In the genomic region with DNA sequence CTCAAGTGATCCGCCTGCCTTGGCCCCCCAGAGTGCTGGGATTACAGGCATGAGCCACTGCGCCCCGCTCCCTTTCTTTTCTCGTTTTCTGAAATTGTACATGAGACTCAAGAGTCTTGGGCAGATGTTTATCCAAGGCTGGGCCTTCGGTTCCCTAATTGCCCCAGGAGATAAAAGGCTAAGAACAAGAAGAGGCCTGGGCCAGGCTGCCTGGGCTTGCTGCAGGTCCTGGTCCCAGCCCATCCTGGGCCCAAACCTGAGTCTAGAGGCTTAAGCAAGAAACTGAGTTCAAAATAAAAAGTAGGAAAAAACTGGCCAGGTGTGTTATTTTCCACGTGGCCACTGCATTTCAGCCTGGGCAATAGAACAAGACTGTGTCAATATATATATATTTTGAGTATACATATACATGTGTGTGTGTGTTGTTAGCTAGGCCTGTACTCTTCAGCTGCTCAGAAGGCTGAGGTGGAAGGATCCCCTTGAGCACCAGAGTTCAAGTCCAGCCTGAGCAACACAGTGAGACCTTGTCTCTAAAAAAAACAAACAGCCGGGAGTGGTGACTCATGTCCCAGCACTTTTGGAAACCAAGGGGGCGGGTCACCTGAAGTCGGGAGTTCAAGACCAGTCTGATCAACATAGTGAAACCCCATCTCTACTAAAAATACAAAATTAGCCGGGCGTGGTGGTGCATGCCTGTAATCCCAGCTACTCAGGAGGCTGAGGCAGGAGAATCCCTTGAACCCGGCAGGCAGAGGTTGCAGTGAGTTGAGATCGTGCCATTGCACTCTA, we compare ENCODE assay signal across 33 cellular contexts. TPM values are rescaled to one million over a fixed set of nuclear protein-coding genes. Genes with fewer than 3 reads are reported as not detected.
DNase-seq lines count a peak whose midpoint lies in the region; ATAC-seq, FAIRE-seq and TF ChIP-seq lines count a peak whose summit lies in the region.
"Had no signal": no experiment of that assay in that cellular context is flagged by ENCODE, and none has a peak within 500 bp of the region (broad histone marks: within the 10 kb centered on the region; RNA-seq: fewer than 3 reads in every experiment).

No MANE protein-coding gene starts in this region.

- H3K4ac ChIP-seq in IMR-90 (ENCODE audit: low read depth, low read length), result no peak overlapping the region

- H4K8ac ChIP-seq in IMR-90 (ENCODE audit: low read depth in 2 of 2, low read length in 2 of 2), result no peak overlapping the region

- H4K20me1 ChIP-seq in IMR-90 (ENCODE audit: insufficient read depth, low read length) (no peaks in the 10 kb centered on the region), K562 (replicated peaks; ENCODE audit: control insufficient read depth, insufficient read depth, low read length) (no peaks in the 10 kb centered on the region)

- H2BK5ac ChIP-seq in IMR-90 (ENCODE audit: low read depth, low read length, poor library complexity, severe bottlenecking), result no peak overlapping the region

- H3K56ac ChIP-seq in IMR-90 (ENCODE audit: extremely low read depth, insufficient read depth, low read length), result no peak overlapping the region

- H3K27me3 Mint-ChIP-seq in activated CD4-positive, alpha-beta T cell treated with anti-CD3 and anti-CD28 coated beads for 36 hours, result no peaks in the 10 kb centered on the region
- no peaks in the 10 kb centered on the region for H3K27me3 Mint-ChIP-seq in CD8-positive, alpha-beta T cell (ENCODE audit: low read depth)

- H2BK120ac ChIP-seq in IMR-90 (ENCODE audit: low read depth, low read length), result no peak overlapping the region

- FAIRE-seq in K562 (lab: Jason Lieb, UNC), result no peak
- FAIRE-seq: islet of Langerhans, RCC 7860 had no signal

- H4K91ac ChIP-seq in IMR-90 (ENCODE audit: insufficient read depth, low read depth, low read length), result no peak overlapping the region

- H2BK20ac ChIP-seq in IMR-90 (ENCODE audit: low read depth, low read length), result no peak overlapping the region

- TF ChIP-seq POLR2A in IMR-90 (IDR thresholded peaks at IDR 0.05; ENCODE audit: low read depth, low read length), result no peak
- no peak for TF ChIP-seq POLR2A in K562 (conservative IDR thresholded peaks at IDR 0.05)

- no peak for ATAC-seq in activated CD4-positive, alpha-beta T cell treated with anti-CD3 and anti-CD28 coated beads for 36 hours
- peak; percentile 35 for ATAC-seq in IMR-90 (ENCODE audit: low read depth)
- ATAC-seq in K562, result peak; percentile 59
- peak; percentile 46 for ATAC-seq in mucosa of descending colon
- ATAC-seq in CD8-positive, alpha-beta T cell, result no peak
- ATAC-seq: right cardiac atrium; stimulated activated naive CD8-positive, alpha-beta T cell treated with anti-CD3 and anti-CD28 coated beads, Interleukin-15, amount 100 ng/mL, for 72 hours had no signal

- no peak overlapping the region for H4K5ac ChIP-seq in IMR-90 (ENCODE audit: low read depth, low read length)

- H3K79me2 ChIP-seq in K562 (ENCODE audit: control insufficient read depth, insufficient read depth, low read length), result no peaks in the 10 kb centered on the region

- dilution Hi-C loops in IMR-90 (cut with HindIII; ENCODE audit: low sequenced_read_pairs, unreplicated experiment), result no loop called here

- 93% methylated on average over 3 of the region's 13 CpGs; no CpG with 5 or more reads in 1 of the 2 experiments for WGBS in IMR-90 (ENCODE audit: extremely low coverage in 2 of 2, insufficient read length in 1 of 2), 2 experiments
- WGBS in K562 (ENCODE audit: insufficient coverage, low coverage, missing lambda C conversion rate), result 31% methylated on average over 6 of the region's 13 CpGs

- H3K27ac ChIP-seq in IMR-90 (ENCODE audit: insufficient read depth, low read length), result no peak overlapping the region
- H3K27ac ChIP-seq in K562 (ENCODE audit: extremely low read depth, low read depth, low read length), result no peak overlapping the region
- no peak overlapping the region for H3K27ac ChIP-seq in CD8-positive, alpha-beta T cell (ENCODE audit: low read depth, low read length)
- H3K27ac ChIP-seq: colonic mucosa, SJSA1, spleen, uterus had no signal

- no peak overlapping the region for H3K23ac ChIP-seq in IMR-90 (ENCODE audit: low read depth, low read length)

- H3K9me3 ChIP-seq in IMR-90 (ENCODE audit: control insufficient read depth, insufficient read depth, low read length) (no peaks in the 10 kb centered on the region), K562 (replicated peaks; ENCODE audit: control insufficient read depth, insufficient read depth, low read depth, low read length) (no peaks in the 10 kb centered on the region), mucosa of descending colon (no peaks in the 10 kb centered on the region)
- no peaks in the 10 kb centered on the region for H3K9me3 ChIP-seq in CD8-positive, alpha-beta T cell (ENCODE audit: low read length)
- H3K9me3 ChIP-seq: colonic mucosa, SJSA1, spleen, uterus had no signal

- H3K36me3 ChIP-seq in IMR-90 (ENCODE audit: control insufficient read depth, insufficient read depth, low read length), result no peaks in the 10 kb centered on the region
- no peaks in the 10 kb centered on the region for H3K36me3 ChIP-seq in K562 (ENCODE audit: control insufficient read depth, insufficient read depth, low read length)
- no peaks in the 10 kb centered on the region for H3K36me3 ChIP-seq in mucosa of descending colon (ENCODE audit: low read depth)
- no peaks in the 10 kb centered on the region for H3K36me3 ChIP-seq in CD8-positive, alpha-beta T cell (ENCODE audit: insufficient read depth, low read length)
- H3K36me3 ChIP-seq: colonic mucosa, SJSA1, spleen, uterus had no signal

- no peak for TF ChIP-seq EP300 in K562 (IDR thresholded peaks at IDR 0.05; ENCODE audit: low read length)

- H3K9me1 ChIP-seq in IMR-90 (ENCODE audit: insufficient read depth, low read length) (no peaks in the 10 kb centered on the region), K562 (ENCODE audit: control insufficient read depth, insufficient read depth, low read length) (no peaks in the 10 kb centered on the region)

- H3K4me3 ChIP-seq in IMR-90 (ENCODE audit: insufficient read depth, low read depth, low read length) (no peak overlapping the region), K562 (no peak overlapping the region), mucosa of descending colon (no peak overlapping the region)
- H3K4me3 ChIP-seq in CD8-positive, alpha-beta T cell (ENCODE audit: low read depth, low read length), result no peak overlapping the region
- H3K4me3 ChIP-seq: colonic mucosa, SJSA1, spleen, uterus had no signal

- H3K27ac Mint-ChIP-seq in activated CD4-positive, alpha-beta T cell treated with anti-CD3 and anti-CD28 coated beads for 36 hours, result no peak overlapping the region
- H3K27ac Mint-ChIP-seq in CD8-positive, alpha-beta T cell, result no peak overlapping the region
- H3K27ac Mint-ChIP-seq: activated B cell treated with CpG ODN at 0.5 μM for 24 hours; activated naive CD8-positive, alpha-beta T cell treated with anti-CD3 and anti-CD28 coated beads for 36 hours; activated T-cell treated with anti-CD3 and anti-CD28 coated beads, Interleukin-2, amount 50 U/mL, for 24 hours; B cell; CD8-positive, alpha-beta memory T cell; stimulated activated naive CD8-positive, alpha-beta T cell treated with anti-CD3 and anti-CD28 coated beads, Interleukin-15, amount 100 ng/mL, for 72 hours had no signal

- TF ChIP-seq CTCF in IMR-90 (conservative IDR thresholded peaks at IDR 0.05; ENCODE audit: low read depth, low read length) (no peak), K562 (IDR thresholded peaks at IDR 0.05 in 2 of 3, conservative IDR thresholded peaks at IDR 0.05 in 1 of 3; ENCODE audit: insufficient read depth in 2 of 3, low read depth in 1 of 3, low read length in 3 of 3) (no peak), mucosa of descending colon (IDR thresholded peaks at IDR 0.05) (no peak)
- no peak for TF ChIP-seq CTCF in CD8-positive, alpha-beta T cell (IDR thresholded peaks at IDR 0.05)

- H2AK5ac ChIP-seq in IMR-90 (ENCODE audit: low read depth, low read length), result no peak overlapping the region

- H3K4me3 Mint-ChIP-seq in activated CD4-positive, alpha-beta T cell treated with anti-CD3 and anti-CD28 coated beads for 36 hours, result no peak overlapping the region
- no peak overlapping the region for H3K4me3 Mint-ChIP-seq in CD8-positive, alpha-beta T cell
- H3K4me3 Mint-ChIP-seq: activated B cell treated with CpG ODN at 0.5 μM for 24 hours; activated naive CD8-positive, alpha-beta T cell treated with anti-CD3 and anti-CD28 coated beads for 36 hours; activated T-cell treated with anti-CD3 and anti-CD28 coated beads, Interleukin-2, amount 50 U/mL, for 24 hours; B cell; CD8-positive, alpha-beta memory T cell; stimulated activated naive CD8-positive, alpha-beta T cell treated with anti-CD3 and anti-CD28 coated beads, Interleukin-15, amount 100 ng/mL, for 72 hours had no signal

- DNase-seq in activated CD4-positive, alpha-beta T cell treated with anti-CD3 and anti-CD28 coated beads for 36 hours, result peak; percentile 33
- no peak for DNase-seq in activated CD4-positive, alpha-beta T cell treated with anti-CD3 and anti-CD28 coated beads, Interleukin-2, amount 50 U/mL, for 1 hour
- DNase-seq in IMR-90, result no peak
- DNase-seq in K562 (ENCODE audit: extremely low read depth in 1 of 4, low spot score in 3 of 4), result peak in 1 of 4 experiments; percentile 45
- DNase-seq in mucosa of descending colon, result no peak
- DNase-seq in GDM1 (lab: John Stamatoyannopoulos, UW), result no peak
- no peak for DNase-seq in NCI-H2196 treated with DMSO at 0.1 percent for 48 hours (lab: John Stamatoyannopoulos, UW; ENCODE audit: unreplicated experiment)
- no peak for DNase-seq in CD8-positive, alpha-beta T cell
- DNase-seq: activated B cell treated with CpG ODN at 0.5 μM for 24 hours; activated effector memory CD4-positive, alpha-beta T cell treated with anti-CD3 and anti-CD28 coated beads, Interleukin-2, amount 50 U/mL, for 16 hours; activated naive CD8-positive, alpha-beta T cell treated with anti-CD3 and anti-CD28 coated beads for 36 hours; activated T-cell treated with anti-CD3 and anti-CD28 coated beads, Interleukin-2, amount 50 U/mL, for 24 hours; aorta; CD8-positive, alpha-beta memory T cell; colonic mucosa; effector CD4-positive, alpha-beta T cell; glutamatergic neuron; GOT3; NCI-H1092; NCI-H187; NCI-H82; spleen; stimulated activated naive CD8-positive, alpha-beta T cell treated with anti-CD3 and anti-CD28 coated beads, Interleukin-15, amount 100 ng/mL, for 72 hours; T1000; uterus had no signal

- H3K4me1 ChIP-seq in IMR-90 (ENCODE audit: control insufficient read depth, insufficient read depth, low read length) (no peaks in the 10 kb centered on the region), K562 (replicated peaks in 1 of 2; ENCODE audit: control insufficient read depth in 2 of 2, insufficient read depth in 2 of 2, low read length in 2 of 2) (peaks cover 13 to 16% of the 10 kb centered on the region in 2 experiments; a peak in 4 of 5 replicates), mucosa of descending colon (ENCODE audit: low read depth) (peaks cover 4% of the 10 kb centered on the region)
- H3K4me1 ChIP-seq in CD8-positive, alpha-beta T cell (ENCODE audit: insufficient read depth, low read length), result no peaks in the 10 kb centered on the region
- H3K4me1 ChIP-seq: colonic mucosa, uterus had no signal

- CTCF ChIA-PET in activated CD4-positive, alpha-beta T cell treated with anti-CD3 and anti-CD28 coated beads for 36 hours (lab: Charles Lee), result no interaction called here
- CTCF ChIA-PET in IMR-90 (lab: Yijun Ruan, JAX) (no interaction called here), K562 (lab: Yijun Ruan, JAX; ENCODE audit: low intra/inter-chr PET ratio) (no interaction called here)
- CTCF ChIA-PET in CD8-positive, alpha-beta T cell (lab: Charles Lee), result interaction anchor here (1.1 kb wide), 1 partner anchor 12 kb away, joined by 3 read pairs; no protein-coding TSS in a partner anchor

- BruUV-seq in IMR-90 (replicated peaks; lab: Mats Ljungman, UMichigan), result no TSS peak
- BruUV-seq in K562 (replicated peaks; lab: Mats Ljungman, UMichigan), result no TSS peak

- no peak overlapping the region for H2BK15ac ChIP-seq in IMR-90 (ENCODE audit: low read depth, low read length)

- H3K4me2 ChIP-seq in IMR-90 (ENCODE audit: low read depth, low read length) (no peak overlapping the region), K562 (ENCODE audit: insufficient read depth, low read length) (no peak overlapping the region)

- no peak overlapping the region for H2AK9ac ChIP-seq in IMR-90 (replicated peaks; ENCODE audit: low read depth, low read length, poor library complexity)

- H2AFZ ChIP-seq in IMR-90 (replicated peaks; ENCODE audit: low read length, poor library complexity) (no peak overlapping the region), K562 (ENCODE audit: low read depth, low read length) (no peak overlapping the region)

- H3K36me3 Mint-ChIP-seq in activated CD4-positive, alpha-beta T cell treated with anti-CD3 and anti-CD28 coated beads for 36 hours (ENCODE audit: low read depth), result no peaks in the 10 kb centered on the region
- no peaks in the 10 kb centered on the region for H3K36me3 Mint-ChIP-seq in CD8-positive, alpha-beta T cell
- H3K36me3 Mint-ChIP-seq: activated naive CD8-positive, alpha-beta T cell treated with anti-CD3 and anti-CD28 coated beads for 36 hours; CD8-positive, alpha-beta memory T cell had no signal

- H3K9ac ChIP-seq in IMR-90 (ENCODE audit: low read depth, low read length), result no peak overlapping the region
- no peak overlapping the region for H3K9ac ChIP-seq in K562 (ENCODE audit: insufficient read depth in 1 of 2, low read depth in 2 of 2, low read length in 2 of 2)

- H3K9me3 Mint-ChIP-seq in activated CD4-positive, alpha-beta T cell treated with anti-CD3 and anti-CD28 coated beads for 36 hours (ENCODE audit: low read depth), result no peaks in the 10 kb centered on the region
- no peaks in the 10 kb centered on the region for H3K9me3 Mint-ChIP-seq in CD8-positive, alpha-beta T cell
- H3K9me3 Mint-ChIP-seq: activated B cell treated with CpG ODN at 0.5 μM for 24 hours; activated naive CD8-positive, alpha-beta T cell treated with anti-CD3 and anti-CD28 coated beads for 36 hours; activated T-cell treated with anti-CD3 and anti-CD28 coated beads, Interleukin-2, amount 50 U/mL, for 24 hours; stimulated activated naive CD8-positive, alpha-beta T cell treated with anti-CD3 and anti-CD28 coated beads, Interleukin-15, amount 100 ng/mL, for 72 hours had no signal

- H3K27me3 ChIP-seq in IMR-90 (ENCODE audit: control insufficient read depth, insufficient read depth, low read length) (peaks cover 21% of the 10 kb centered on the region), K562 (ENCODE audit: control insufficient read depth in 2 of 2, insufficient read depth in 2 of 2, low read length in 2 of 2) (no peaks in the 10 kb centered on the region)
- no peaks in the 10 kb centered on the region for H3K27me3 ChIP-seq in CD8-positive, alpha-beta T cell (ENCODE audit: insufficient read depth, low read length)
- H3K27me3 ChIP-seq: colonic mucosa, uterus had no signal

- no peak overlapping the region for H3K14ac ChIP-seq in IMR-90 (replicated peaks; ENCODE audit: low read depth, low read length)

- in situ Hi-C loops in IMR-90 (cut with MboI; ENCODE audit: low sequenced_read_pairs), result no loop called here
- in situ Hi-C loops in K562 (cut with MboI), result no loop called here

- H3K18ac ChIP-seq in IMR-90 (ENCODE audit: low read depth, low read length), result no peak overlapping the region

- no peaks in the 10 kb centered on the region for H3K79me1 ChIP-seq in IMR-90 (ENCODE audit: low read depth in 1 of 2, low read length in 2 of 2)

- POLR2A ChIA-PET in activated CD4-positive, alpha-beta T cell treated with anti-CD3 and anti-CD28 coated beads for 36 hours (lab: Charles Lee), result no interaction called here
- POLR2A ChIA-PET in IMR-90 (lab: Charles Lee; ENCODE audit: unreplicated experiment) (no interaction called here), K562 (lab: Yijun Ruan, JAX) (no interaction called here)
- POLR2A ChIA-PET in CD8-positive, alpha-beta T cell (lab: Charles Lee), result no interaction called here

- TF ChIP-seq RAD21 in IMR-90 (IDR thresholded peaks at IDR 0.05; ENCODE audit: low read length), result no peak
- TF ChIP-seq RAD21 in K562 (CRISPR knock-in tag; conservative IDR thresholded peaks at IDR 0.05 in 1 of 2, IDR thresholded peaks at IDR 0.05 in 1 of 2), result no peak

- intact Hi-C loops in activated CD4-positive, alpha-beta T cell treated with anti-CD3 and anti-CD28 coated beads for 36 hours (cut with DNase I, micrococcal nuclease), result no loop called here
- intact Hi-C loops in IMR-90 (cut with micrococcal nuclease) (no loop called here), K562 (cut with micrococcal nuclease) (no loop called here), mucosa of descending colon (cut with DNase I, micrococcal nuclease) (no loop called here)
- intact Hi-C loops in CD8-positive, alpha-beta T cell (cut with DNase I, micrococcal nuclease), result loop anchor here in 1 of 2 experiments (10.0 kb wide), 1 partner anchor 414 kb away; the partner anchor contains the start of genes SMG6 and SRR

- H3K4me1 Mint-ChIP-seq in activated CD4-positive, alpha-beta T cell treated with anti-CD3 and anti-CD28 coated beads for 36 hours, result peaks cover 15% of the 10 kb centered on the region
- H3K4me1 Mint-ChIP-seq in CD8-positive, alpha-beta T cell (ENCODE audit: low read depth), result no peaks in the 10 kb centered on the region
- H3K4me1 Mint-ChIP-seq: activated B cell treated with CpG ODN at 0.5 μM for 24 hours; B cell; CD8-positive, alpha-beta memory T cell had no signal

RNA-seq across cellular contexts. Expression of gene CLUH, which starts 6.8 kb away (rescaled TPM):
- 100 to 1,000 TPM; 107 to 123 TPM for total RNA-seq in activated CD4-positive, alpha-beta T cell treated with anti-CD3 and anti-CD28 coated beads for 36 hours
- 12.5 and 12.9 TPM in 2 replicates for total RNA-seq in IMR-90 (2012; rRNA removed)
- 42.0 and 51.0 TPM in 2 replicates for polyA plus RNA-seq in IMR-90 (2012; rRNA removed)
- polyA plus RNA-seq in IMR-90 (2012; cell fraction: cytosol; rRNA removed), result 16.6 and 23.3 TPM in 2 replicates
- 134 and 376 TPM in 2 replicates for polyA plus RNA-seq in IMR-90 (2012; cell fraction: nucleus; rRNA removed; ENCODE audit: low replicate concordance)
- total RNA-seq in K562 (2011; cell fraction: chromatin; rRNA removed; ENCODE audit: low replicate concordance), result 95.4 and 344 TPM in 2 replicates
- 211 and 238 TPM in 2 replicates for total RNA-seq in K562 (2011; cell fraction: nucleolus; rRNA removed)
- total RNA-seq in K562 (2011; cell fraction: nucleoplasm; rRNA removed), result 98.1 and 116 TPM in 2 replicates
- 63.0 and 94.0 TPM in 2 replicates for total RNA-seq in K562 (2014; rRNA removed)
- total RNA-seq in K562 (2014; rRNA removed; fragmentation: Illumina TruSeq; extraction: Trizol), result 13.7 and 21.2 TPM in 2 replicates
- total RNA-seq in K562 (2015; rRNA removed; fragmentation: Illumina TruSeq; extraction: Trizol), result 33.2 and 34.8 TPM in 2 replicates
- 126 and 140 TPM in 2 replicates for total RNA-seq in K562 (2021)
- 15.3 and 40.1 TPM in 2 replicates for polyA plus RNA-seq in K562 (2011; rRNA removed)
- polyA plus RNA-seq in K562 (2011; cell fraction: cytosol; rRNA removed), result 15.5 and 39.0 TPM in 2 replicates
- 204 and 334 TPM in 2 replicates for polyA plus RNA-seq in K562 (2011; cell fraction: nucleus; rRNA removed)
- 52.7 and 74.7 TPM in 2 replicates for polyA plus RNA-seq in K562 (2012)
- polyA plus RNA-seq in K562 (2014; fragmentation: Illumina TruSeq; extraction: Trizol), result 71.2 and 88.2 TPM in 2 replicates
- under 1 TPM; 0.21 to 0.25 TPM for polyA plus RNA-seq in K562 (2014; fragmentation: Nextera tagmentation; extraction: Ambion mirVana)
- 72.8 and 73.4 TPM in 2 replicates for polyA plus RNA-seq in K562 (2014; rRNA removed)
- 12.6 and 14.7 TPM in 2 replicates for polyA minus RNA-seq in K562 (2011; rRNA and poly(A)+ RNA removed)
- 49.7 and 59.2 TPM in 2 replicates for polyA minus RNA-seq in K562 (2011; cell fraction: cytosol; rRNA and poly(A)+ RNA removed)
- polyA minus RNA-seq in K562 (2011; cell fraction: nucleus; rRNA and poly(A)+ RNA removed), result 57.4 and 59.4 TPM in 2 replicates
- total RNA-seq in mucosa of descending colon, result 100 to 1,000 TPM; 120 to 149 (median 145) TPM
- 10 to 100 TPM; 50.8 to 51.1 TPM for total RNA-seq in CD8-positive, alpha-beta T cell

RNA-seq across cellular contexts. Expression of gene CCDC92B, which starts 31.1 kb away (rescaled TPM):
- not detected for total RNA-seq in activated CD4-positive, alpha-beta T cell treated with anti-CD3 and anti-CD28 coated beads for 36 hours
- total RNA-seq in IMR-90 (2012; rRNA removed) (not detected in 2 replicates), K562 (2014; rRNA removed) (not detected in 2 replicates), K562 (2014; rRNA removed; fragmentation: Illumina TruSeq; extraction: Trizol) (not detected in 2 replicates), K562 (2015; rRNA removed; fragmentation: Illumina TruSeq; extraction: Trizol) (not detected in 2 replicates), K562 (2021) (not detected in 2 replicates), mucosa of descending colon (1 to 10 TPM; 1.3 to 2.2 (median 2.2) TPM)
- polyA plus RNA-seq in IMR-90 (2012; rRNA removed) (not detected in 2 replicates), K562 (2011; rRNA removed) (not detected in 2 replicates), K562 (2014; fragmentation: Illumina TruSeq; extraction: Trizol) (not detected in 2 replicates), K562 (2014; fragmentation: Nextera tagmentation; extraction: Ambion mirVana) (not detected), K562 (2014; rRNA removed) (not detected in 2 replicates)
- not detected in 2 replicates for polyA plus RNA-seq in IMR-90 (2012; cell fraction: cytosol; rRNA removed)
- 0.02 TPM in 1 of 2 replicates, not detected in the other for polyA plus RNA-seq in IMR-90 (2012; cell fraction: nucleus; rRNA removed; ENCODE audit: low replicate concordance)
- total RNA-seq in K562 (2011; cell fraction: chromatin; rRNA removed; ENCODE audit: low replicate concordance), result not detected in 2 replicates
- 0.13 TPM in 1 of 2 replicates, not detected in the other for total RNA-seq in K562 (2011; cell fraction: nucleolus; rRNA removed)
- total RNA-seq in K562 (2011; cell fraction: nucleoplasm; rRNA removed), result not detected in 2 replicates
- not detected in 2 replicates for polyA plus RNA-seq in K562 (2011; cell fraction: cytosol; rRNA removed)
- not detected in 2 replicates for polyA plus RNA-seq in K562 (2011; cell fraction: nucleus; rRNA removed)
- polyA plus RNA-seq in K562 (2012), result not detected in 2 replicates
- polyA minus RNA-seq in K562 (2011; rRNA and poly(A)+ RNA removed), result not detected in 2 replicates
- not detected in 2 replicates for polyA minus RNA-seq in K562 (2011; cell fraction: cytosol; rRNA and poly(A)+ RNA removed)
- not detected in 2 replicates for polyA minus RNA-seq in K562 (2011; cell fraction: nucleus; rRNA and poly(A)+ RNA removed)
- under 1 TPM in 1 of 2 experiments, not detected in 1; 0.08 TPM for total RNA-seq in CD8-positive, alpha-beta T cell
- total RNA-seq: activated B cell treated with CpG ODN at 0.5 μM for 24 hours; activated naive CD8-positive, alpha-beta T cell treated with anti-CD3 and anti-CD28 coated beads for 36 hours; B cell; fibroblast of villous mesenchyme; liver; NCI-H460; SJSA1 had no signal
- polyA plus RNA-seq: aorta; CD8-positive, alpha-beta memory T cell; liver had no signal

Comparison
In these comparisons a context has a peak if more than half of its experiments do, and no peak if none do; other contexts are left out.
1. ATAC-seq: peak in IMR-90 (single experiment), K562 (single experiment) and mucosa of descending colon (single experiment); none in activated CD4-positive, alpha-beta T cell treated with anti-CD3 and anti-CD28 coated beads for 36 hours (single experiment) and CD8-positive, alpha-beta T cell (single experiment).